Comparison of ENCODE assay signal across 1 cellular context in genomic region chr9:97220894-97221477, GRCh38.
TF ChIP-seq lines count a peak whose summit lies in the region.

No MANE protein-coding gene starts in this region.

TF ChIP-seq in WTC11, 78 proteins besides CTCF, POLR2A, EP300 and RAD21 (continued from another document):
- TF ChIP-seq E2F4 (CRISPR knock-in tag; IDR thresholded peaks at IDR 0.05; ENCODE audit: borderline replicate concordance, low read depth) (0 out of 2 replicates have a peak, but pooled peaks have one; percentile 5), NFATC4 (CRISPR knock-in tag; IDR thresholded peaks at IDR 0.05) (peak; percentile 37; the same call in 1 of the 2 replicates), ERG (CRISPR knock-in tag; IDR thresholded peaks at IDR 0.05) (peak; percentile 29; the same call in 1 of the 2 replicates), GTF2I (CRISPR knock-in tag; conservative IDR thresholded peaks at IDR 0.05) (no peak), ARID4B (CRISPR knock-in tag; IDR thresholded peaks at IDR 0.05; ENCODE audit: borderline replicate concordance) (0 out of 2 replicates have a peak, but pooled peaks have one; percentile 6)
TF ChIP-seq in WTC11: peak in this region for 7.
